Comparison of ENCODE assay signal across 25 cellular contexts in the genomic region with DNA sequence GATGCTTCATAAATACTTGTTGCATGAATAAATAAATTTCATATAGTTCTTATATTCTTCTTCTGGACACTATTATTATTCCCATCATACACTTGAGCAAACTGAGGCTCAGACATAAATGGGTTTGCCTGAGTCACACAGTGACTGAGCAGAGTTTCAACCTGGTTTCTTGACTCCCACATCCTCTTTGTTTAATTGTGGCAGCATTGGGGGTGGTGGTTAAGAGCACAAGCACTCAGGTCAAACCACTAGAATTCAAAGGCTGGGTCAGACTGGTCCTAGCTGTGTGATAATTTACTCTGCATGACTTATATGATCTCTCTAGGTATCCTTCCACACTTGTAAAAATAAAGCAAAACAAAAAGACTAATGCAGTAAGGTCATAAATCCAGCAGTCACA.
"Had no signal": no experiment of that assay in that cellular context is flagged by ENCODE, and none has a peak within 500 bp of the region (broad histone marks: within the 10 kb centered on the region; RNA-seq: fewer than 3 reads in every experiment).

No MANE protein-coding gene starts in this region.

- DNase-seq: activated CD4-positive, alpha-beta memory T cell treated with anti-CD3 and anti-CD28 coated beads for 36 hours; activated CD4-positive, alpha-beta T cell treated with anti-CD3 and anti-CD28 coated beads, Interleukin-2, amount 10 ng/mL, durations not matched to agents 24 days and 14 days; activated CD4-positive, CD25-positive, alpha-beta regulatory T cell treated with anti-CD3 and anti-CD28 coated beads, Interleukin-2, amount 50 U/mL, for 72 hours; activated CD8-positive, alpha-beta memory T cell treated with anti-CD3 and anti-CD28 coated beads, Interleukin-2, amount 50 U/mL, for 48 hours; activated gamma-delta T cell treated with Interleukin-2 at 50 U/mL for 16 hours; activated naive CD4-positive, alpha-beta T cell treated with anti-CD3 and anti-CD28 coated beads, Interleukin-2, amount 50 U/mL, for 16 hours; activated T-cell treated with anti-CD3 and anti-CD28 coated beads, Interleukin-2, amount 50 U/mL, for 24 hours; amniotic stem cell; brain microvascular endothelial cell; cortex of kidney; effector memory CD8-positive, alpha-beta T cell; hippocampal formation; left colon; mammary epithelial cell; naive B cell; nephron progenitor cell; ovary; right lobe of liver; stimulated activated CD4-positive, alpha-beta T cell treated with anti-CD3 and anti-CD28 coated beads, Interleukin-2, amount 100 ng/mL, for 48 hours; T-helper 9 cell; uterus had no signal

- H3K4me3 ChIP-seq: gastroesophageal sphincter, ovary, right lobe of liver, thoracic aorta, uterus had no signal

- H3K36me3 ChIP-seq: brain microvascular endothelial cell, gastroesophageal sphincter, neutrophil, ovary, right lobe of liver, thoracic aorta, uterus had no signal

- H3K27me3 ChIP-seq: brain microvascular endothelial cell, gastroesophageal sphincter, neutrophil, ovary, right lobe of liver, uterus had no signal

- H3K27ac ChIP-seq: brain microvascular endothelial cell, gastroesophageal sphincter, neutrophil, ovary, right lobe of liver, thoracic aorta, uterus had no signal

- ATAC-seq: activated T-helper 17 cell treated with anti-CD3 and anti-CD28 coated beads, Interleukin-2, amount 50 U/mL, for 72 hours; effector memory CD8-positive, alpha-beta T cell; gastroesophageal sphincter; left colon; right lobe of liver had no signal

- H3K4me1 ChIP-seq: gastroesophageal sphincter, right lobe of liver, uterus had no signal

- H3K9me3 ChIP-seq: neutrophil, ovary, right lobe of liver, thoracic aorta, uterus had no signal
